1 cellular context compared by ENCODE assay signal in genomic region chr15:83012038-83012490, GRCh38.
TF ChIP-seq lines count a peak whose summit lies in the region.

No MANE protein-coding gene starts in this region.

TF ChIP-seq in K562, 482 proteins besides CTCF, POLR2A, EP300 and RAD21 (continues in another document):
- TF ChIP-seq NFRKB (IDR thresholded peaks at IDR 0.05; ENCODE audit: low read depth) (0 out of 2 replicates have a peak, but pooled peaks have one; percentile 74), ZNF778 (CRISPR knock-in tag; IDR thresholded peaks at IDR 0.05) (no peak), NFE2L1 (tag; IDR thresholded peaks at IDR 0.05; ENCODE audit: borderline replicate concordance, low read depth) (no peak), LCOR (CRISPR knock-in tag; IDR thresholded peaks at IDR 0.05) (peak; percentile 82), ZNF766 (CRISPR knock-in tag; conservative IDR thresholded peaks at IDR 0.05) (no peak), ZNF395 (CRISPR knock-in tag; IDR thresholded peaks at IDR 0.05) (peak; percentile 65; the same call in 1 of the 2 replicates), RCOR1 (IDR thresholded peaks at IDR 0.05; ENCODE audit: borderline replicate concordance in 1 of 2, low read depth in 2 of 2, low read length in 2 of 2) (no peak), NKRF (IDR thresholded peaks at IDR 0.05; ENCODE audit: borderline replicate concordance) (0 out of 2 replicates have a peak, but pooled peaks have one; percentile 10), ZNF41 (CRISPR knock-in tag; conservative IDR thresholded peaks at IDR 0.05) (0 out of 2 replicates have a peak, but pooled peaks have one; percentile 30), L3MBTL2 (IDR thresholded peaks at IDR 0.05) (peak; percentile 63; the same call in 1 of the 2 replicates), ARID1B (IDR thresholded peaks at IDR 0.05) (no peak), NR4A1 (CRISPR knock-in tag; IDR thresholded peaks at IDR 0.05) (no peak), NR4A1 (tag; IDR thresholded peaks at IDR 0.05) (0 out of 2 replicates have a peak, but pooled peaks have one; percentile 16), FOSL1 (tag; conservative IDR thresholded peaks at IDR 0.05) (no peak), KAT2B (IDR thresholded peaks at IDR 0.05; ENCODE audit: low read depth, low read length) (peak; percentile 38), RUNX1 (IDR thresholded peaks at IDR 0.05; ENCODE audit: low read depth) (no peak), CREB1 (IDR thresholded peaks at IDR 0.05) (no peak), CREB1 (CRISPR knock-in tag; IDR thresholded peaks at IDR 0.05) (peak; percentile 47; the same call in 1 of the 2 replicates), FIP1L1 (IDR thresholded peaks at IDR 0.05; ENCODE audit: low read depth, low read length, poor library complexity, severe bottlenecking) (no peak), CC2D1A (IDR thresholded peaks at IDR 0.05) (no peak), RHOXF2B (CRISPR knock-in tag; conservative IDR thresholded peaks at IDR 0.05) (0 out of 2 replicates have a peak, but pooled peaks have one; percentile 23), RBM22 (IDR thresholded peaks at IDR 0.05; ENCODE audit: low read depth, low read length, poor library complexity, severe bottlenecking) (no peak), TCF15 (CRISPR knock-in tag; IDR thresholded peaks at IDR 0.05) (0 out of 2 replicates have a peak, but pooled peaks have one; percentile 23), MBD2 (IDR thresholded peaks at IDR 0.05; ENCODE audit: borderline replicate concordance, low read depth) (no peak), DPF2 (IDR thresholded peaks at IDR 0.05) (0 out of 2 replicates have a peak, but pooled peaks have one; percentile 11), BRCA1 (IDR thresholded peaks at IDR 0.05) (no peak), BRCA1 (CRISPR knock-in tag; IDR thresholded peaks at IDR 0.05) (no peak), GATA2 (CRISPR knock-in tag; IDR thresholded peaks at IDR 0.05) (0 out of 2 replicates have a peak, but pooled peaks have one; percentile 34), PBX2 (CRISPR knock-in tag; IDR thresholded peaks at IDR 0.05; ENCODE audit: low read depth) (no peak), PBX2 (tag; conservative IDR thresholded peaks at IDR 0.05; ENCODE audit: low read depth) (0 out of 2 replicates have a peak, but pooled peaks have one; percentile 9), KLF13 (tag; IDR thresholded peaks at IDR 0.05; ENCODE audit: borderline replicate concordance, low read depth) (peak; percentile 20; the same call in 1 of the 2 replicates), SRF (CRISPR knock-in tag; IDR thresholded peaks at IDR 0.05) (peak in 1 of 2 experiments; percentile 65; a peak in 1 of 4 replicates), NR2C2 (CRISPR knock-in tag; IDR thresholded peaks at IDR 0.05) (no peak), NR2C2 (tag; IDR thresholded peaks at IDR 0.05) (no peak)
- TF ChIP-seq, protein P1, sequence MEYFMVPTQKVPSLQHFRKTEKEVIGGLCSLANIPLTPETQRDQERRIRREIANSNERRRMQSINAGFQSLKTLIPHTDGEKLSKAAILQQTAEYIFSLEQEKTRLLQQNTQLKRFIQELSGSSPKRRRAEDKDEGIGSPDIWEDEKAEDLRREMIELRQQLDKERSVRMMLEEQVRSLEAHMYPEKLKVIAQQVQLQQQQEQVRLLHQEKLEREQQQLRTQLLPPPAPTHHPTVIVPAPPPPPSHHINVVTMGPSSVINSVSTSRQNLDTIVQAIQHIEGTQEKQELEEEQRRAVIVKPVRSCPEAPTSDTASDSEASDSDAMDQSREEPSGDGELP (CRISPR knock-in tag; IDR thresholded peaks at IDR 0.05; ENCODE audit: borderline replicate concordance) = peak; percentile 63; the same call in 1 of the 2 replicates
- TF ChIP-seq, protein P2, sequence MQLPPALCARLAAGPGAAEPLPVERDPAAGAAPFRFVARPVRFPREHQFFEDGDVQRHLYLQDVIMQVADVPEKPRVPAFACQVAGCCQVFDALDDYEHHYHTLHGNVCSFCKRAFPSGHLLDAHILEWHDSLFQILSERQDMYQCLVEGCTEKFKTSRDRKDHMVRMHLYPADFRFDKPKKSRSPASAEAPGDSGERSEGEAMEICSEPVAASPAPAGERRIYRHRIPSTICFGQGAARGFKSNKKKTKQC (CRISPR knock-in tag; IDR thresholded peaks at IDR 0.05) = 0 out of 2 replicates have a peak, but pooled peaks have one; percentile 2
- TF ChIP-seq, protein P3, sequence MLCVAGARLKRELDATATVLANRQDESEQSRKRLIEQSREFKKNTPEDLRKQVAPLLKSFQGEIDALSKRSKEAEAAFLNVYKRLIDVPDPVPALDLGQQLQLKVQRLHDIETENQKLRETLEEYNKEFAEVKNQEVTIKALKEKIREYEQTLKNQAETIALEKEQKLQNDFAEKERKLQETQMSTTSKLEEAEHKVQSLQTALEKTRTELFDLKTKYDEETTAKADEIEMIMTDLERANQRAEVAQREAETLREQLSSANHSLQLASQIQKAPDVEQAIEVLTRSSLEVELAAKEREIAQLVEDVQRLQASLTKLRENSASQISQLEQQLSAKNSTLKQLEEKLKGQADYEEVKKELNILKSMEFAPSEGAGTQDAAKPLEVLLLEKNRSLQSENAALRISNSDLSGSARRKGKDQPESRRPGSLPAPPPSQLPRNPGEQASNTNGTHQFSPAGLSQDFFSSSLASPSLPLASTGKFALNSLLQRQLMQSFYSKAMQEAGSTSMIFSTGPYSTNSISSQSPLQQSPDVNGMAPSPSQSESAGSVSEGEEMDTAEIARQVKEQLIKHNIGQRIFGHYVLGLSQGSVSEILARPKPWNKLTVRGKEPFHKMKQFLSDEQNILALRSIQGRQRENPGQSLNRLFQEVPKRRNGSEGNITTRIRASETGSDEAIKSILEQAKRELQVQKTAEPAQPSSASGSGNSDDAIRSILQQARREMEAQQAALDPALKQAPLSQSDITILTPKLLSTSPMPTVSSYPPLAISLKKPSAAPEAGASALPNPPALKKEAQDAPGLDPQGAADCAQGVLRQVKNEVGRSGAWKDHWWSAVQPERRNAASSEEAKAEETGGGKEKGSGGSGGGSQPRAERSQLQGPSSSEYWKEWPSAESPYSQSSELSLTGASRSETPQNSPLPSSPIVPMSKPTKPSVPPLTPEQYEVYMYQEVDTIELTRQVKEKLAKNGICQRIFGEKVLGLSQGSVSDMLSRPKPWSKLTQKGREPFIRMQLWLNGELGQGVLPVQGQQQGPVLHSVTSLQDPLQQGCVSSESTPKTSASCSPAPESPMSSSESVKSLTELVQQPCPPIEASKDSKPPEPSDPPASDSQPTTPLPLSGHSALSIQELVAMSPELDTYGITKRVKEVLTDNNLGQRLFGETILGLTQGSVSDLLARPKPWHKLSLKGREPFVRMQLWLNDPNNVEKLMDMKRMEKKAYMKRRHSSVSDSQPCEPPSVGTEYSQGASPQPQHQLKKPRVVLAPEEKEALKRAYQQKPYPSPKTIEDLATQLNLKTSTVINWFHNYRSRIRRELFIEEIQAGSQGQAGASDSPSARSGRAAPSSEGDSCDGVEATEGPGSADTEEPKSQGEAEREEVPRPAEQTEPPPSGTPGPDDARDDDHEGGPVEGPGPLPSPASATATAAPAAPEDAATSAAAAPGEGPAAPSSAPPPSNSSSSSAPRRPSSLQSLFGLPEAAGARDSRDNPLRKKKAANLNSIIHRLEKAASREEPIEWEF (CRISPR knock-in tag; IDR thresholded peaks at IDR 0.05) = peak; percentile 58; the same call in 1 of the 2 replicates
- TF ChIP-seq, protein P4, sequence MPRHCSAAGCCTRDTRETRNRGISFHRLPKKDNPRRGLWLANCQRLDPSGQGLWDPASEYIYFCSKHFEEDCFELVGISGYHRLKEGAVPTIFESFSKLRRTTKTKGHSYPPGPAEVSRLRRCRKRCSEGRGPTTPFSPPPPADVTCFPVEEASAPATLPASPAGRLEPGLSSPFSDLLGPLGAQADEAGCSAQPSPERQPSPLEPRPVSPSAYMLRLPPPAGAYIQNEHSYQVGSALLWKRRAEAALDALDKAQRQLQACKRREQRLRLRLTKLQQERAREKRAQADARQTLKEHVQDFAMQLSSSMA (CRISPR knock-in tag; IDR thresholded peaks at IDR 0.05) = no peak
- TF ChIP-seq, protein P5, sequence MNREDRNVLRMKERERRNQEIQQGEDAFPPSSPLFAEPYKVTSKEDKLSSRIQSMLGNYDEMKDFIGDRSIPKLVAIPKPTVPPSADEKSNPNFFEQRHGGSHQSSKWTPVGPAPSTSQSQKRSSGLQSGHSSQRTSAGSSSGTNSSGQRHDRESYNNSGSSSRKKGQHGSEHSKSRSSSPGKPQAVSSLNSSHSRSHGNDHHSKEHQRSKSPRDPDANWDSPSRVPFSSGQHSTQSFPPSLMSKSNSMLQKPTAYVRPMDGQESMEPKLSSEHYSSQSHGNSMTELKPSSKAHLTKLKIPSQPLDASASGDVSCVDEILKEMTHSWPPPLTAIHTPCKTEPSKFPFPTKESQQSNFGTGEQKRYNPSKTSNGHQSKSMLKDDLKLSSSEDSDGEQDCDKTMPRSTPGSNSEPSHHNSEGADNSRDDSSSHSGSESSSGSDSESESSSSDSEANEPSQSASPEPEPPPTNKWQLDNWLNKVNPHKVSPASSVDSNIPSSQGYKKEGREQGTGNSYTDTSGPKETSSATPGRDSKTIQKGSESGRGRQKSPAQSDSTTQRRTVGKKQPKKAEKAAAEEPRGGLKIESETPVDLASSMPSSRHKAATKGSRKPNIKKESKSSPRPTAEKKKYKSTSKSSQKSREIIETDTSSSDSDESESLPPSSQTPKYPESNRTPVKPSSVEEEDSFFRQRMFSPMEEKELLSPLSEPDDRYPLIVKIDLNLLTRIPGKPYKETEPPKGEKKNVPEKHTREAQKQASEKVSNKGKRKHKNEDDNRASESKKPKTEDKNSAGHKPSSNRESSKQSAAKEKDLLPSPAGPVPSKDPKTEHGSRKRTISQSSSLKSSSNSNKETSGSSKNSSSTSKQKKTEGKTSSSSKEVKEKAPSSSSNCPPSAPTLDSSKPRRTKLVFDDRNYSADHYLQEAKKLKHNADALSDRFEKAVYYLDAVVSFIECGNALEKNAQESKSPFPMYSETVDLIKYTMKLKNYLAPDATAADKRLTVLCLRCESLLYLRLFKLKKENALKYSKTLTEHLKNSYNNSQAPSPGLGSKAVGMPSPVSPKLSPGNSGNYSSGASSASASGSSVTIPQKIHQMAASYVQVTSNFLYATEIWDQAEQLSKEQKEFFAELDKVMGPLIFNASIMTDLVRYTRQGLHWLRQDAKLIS (CRISPR knock-in tag; IDR thresholded peaks at IDR 0.05) = peak; percentile 83; the same call in 1 of the 2 replicates
